Comparison of ENCODE assay signal across 10 cellular contexts in genomic region chr19:56748443-56748842, GRCh38.
DNase-seq lines count a peak whose midpoint lies in the region; ATAC-seq, FAIRE-seq and TF ChIP-seq lines count a peak whose summit lies in the region.
"Had no signal": no experiment of that assay in that cellular context is flagged by ENCODE, and none has a peak within 500 bp of the region (broad histone marks: within the 10 kb centered on the region; RNA-seq: fewer than 3 reads in every experiment).

No MANE protein-coding gene starts in this region.

- peaks cover 28% of the 10 kb centered on the region for H3K9me3 ChIP-seq in PC-3 (ENCODE audit: low read length)

- no peaks in the 10 kb centered on the region for H4K20me1 ChIP-seq in PC-3 (ENCODE audit: low read length)

- peaks cover 44% of the 10 kb centered on the region for H3K9me3 Mint-ChIP-seq in activated naive CD8-positive, alpha-beta T cell treated with anti-CD3 and anti-CD28 coated beads for 36 hours
- H3K9me3 Mint-ChIP-seq in activated naive CD4-positive, alpha-beta T cell treated with anti-CD3 and anti-CD28 coated beads, Interleukin-2, amount 50 U/mL, for 72 hours, result peaks cover 33 to 35% of the 10 kb centered on the region in 2 donors

- H3K4me1 ChIP-seq in PC-3 (ENCODE audit: insufficient read depth, low read length), result no peaks in the 10 kb centered on the region

- no peak for FAIRE-seq in H54 (lab: Jason Lieb, UNC)

- H3K27ac ChIP-seq in PC-3 (ENCODE audit: low read length) (no peak overlapping the region), RWPE1 (no peak overlapping the region)

- H3F3A ChIP-seq in PC-3 (ENCODE audit: low read length, unreplicated experiment), result no peaks in the 10 kb centered on the region

- peak; percentile 52 for DNase-seq in H54 (ENCODE audit: insufficient read length, low spot score)
- peak; percentile 50 for DNase-seq in PC-3
- peak; percentile 9 for DNase-seq in fibroblast of the conjunctiva (ENCODE audit: low read depth)
- DNase-seq in putamen (ENCODE audit: low spot score), result peak; percentile 66
- DNase-seq in RWPE1 (ENCODE audit: low spot score), result no peak
- DNase-seq in activated naive CD8-positive, alpha-beta T cell treated with anti-CD3 and anti-CD28 coated beads for 36 hours, result no peak
- no peak for DNase-seq in activated naive CD4-positive, alpha-beta T cell treated with anti-CD3 and anti-CD28 coated beads, Interleukin-2, amount 50 U/mL, for 72 hours (ENCODE audit: low spot score in 2 of 2)

- H3K27ac Mint-ChIP-seq in activated naive CD8-positive, alpha-beta T cell treated with anti-CD3 and anti-CD28 coated beads for 36 hours, result no peak overlapping the region
- H3K27ac Mint-ChIP-seq in activated naive CD4-positive, alpha-beta T cell treated with anti-CD3 and anti-CD28 coated beads, Interleukin-2, amount 50 U/mL, for 72 hours, result no peak overlapping the region
- H3K27ac Mint-ChIP-seq: T-helper 1 cell treated with Interleukin-12 subunit alpha and Interleukin-12 subunit beta and Interleukin-4 antibody, amounts not matched to agents 30 μg/mL and 1 μg/mL, for 36 hours had no signal

- no peak overlapping the region for H2AFZ ChIP-seq in PC-3 (ENCODE audit: low read length)

- H3K79me2 ChIP-seq in PC-3 (ENCODE audit: low read length), result no peaks in the 10 kb centered on the region

- H3K36me3 Mint-ChIP-seq in activated naive CD8-positive, alpha-beta T cell treated with anti-CD3 and anti-CD28 coated beads for 36 hours, result peaks cover 7% of the 10 kb centered on the region
- H3K36me3 Mint-ChIP-seq in activated naive CD4-positive, alpha-beta T cell treated with anti-CD3 and anti-CD28 coated beads, Interleukin-2, amount 50 U/mL, for 72 hours, result peaks cover 22 to 44% of the 10 kb centered on the region in 2 donors

- no peak overlapping the region for H3K4me3 ChIP-seq in PC-3 (ENCODE audit: low read length)

- H3K9ac ChIP-seq in PC-3 (ENCODE audit: low read length), result no peak overlapping the region

- TF ChIP-seq CTCF in PC-3 (conservative IDR thresholded peaks at IDR 0.05; ENCODE audit: low read depth, low read length) (peak; percentile 63), RWPE1 (conservative IDR thresholded peaks at IDR 0.05; ENCODE audit: low read depth) (no peak)

- no TSS peak for BruUV-seq in PC-3 (replicated peaks; lab: Mats Ljungman, UMichigan)

- no peaks in the 10 kb centered on the region for H3K27me3 ChIP-seq in PC-3 (ENCODE audit: low read length)

- POLR2A ChIA-PET in PC-3 (lab: Charles Lee; ENCODE audit: unreplicated experiment), result no interaction called here
- POLR2A ChIA-PET in RWPE1 (lab: Yijun Ruan, JAX; ENCODE audit: low non-redundant PET), result no interaction called here

- H3K27me3 Mint-ChIP-seq in activated naive CD8-positive, alpha-beta T cell treated with anti-CD3 and anti-CD28 coated beads for 36 hours, result no peaks in the 10 kb centered on the region
- H3K27me3 Mint-ChIP-seq: central memory CD8-positive, alpha-beta T cell had no signal

- no peak overlapping the region for H3K4me2 ChIP-seq in PC-3 (ENCODE audit: low read length)

- no peaks in the 10 kb centered on the region for H3K9me2 ChIP-seq in PC-3 (replicated peaks; ENCODE audit: low read length)

- no peak for TF ChIP-seq POLR2A in H54 (IDR thresholded peaks at IDR 0.05; ENCODE audit: low read depth, low read length)

- no peaks in the 10 kb centered on the region for H3K4me1 Mint-ChIP-seq in activated naive CD8-positive, alpha-beta T cell treated with anti-CD3 and anti-CD28 coated beads for 36 hours
- H3K4me1 Mint-ChIP-seq: central memory CD8-positive, alpha-beta T cell had no signal

- CTCF ChIA-PET in PC-3 (lab: Charles Lee), result no interaction called here
- CTCF ChIA-PET in RWPE1 (lab: Yijun Ruan, JAX), result no interaction called here

- ATAC-seq in PC-3 (no peak), GM19452 (IDR thresholded peaks at IDR 0.05; ENCODE audit: unreplicated experiment) (no peak)
- no peak for ATAC-seq in activated naive CD4-positive, alpha-beta T cell treated with anti-CD3 and anti-CD28 coated beads, Interleukin-2, amount 50 U/mL, for 72 hours

- H3K4me3 Mint-ChIP-seq in activated naive CD8-positive, alpha-beta T cell treated with anti-CD3 and anti-CD28 coated beads for 36 hours, result no peak overlapping the region
- H3K4me3 Mint-ChIP-seq: central memory CD8-positive, alpha-beta T cell; T-helper 1 cell treated with Interleukin-12 subunit alpha and Interleukin-12 subunit beta and Interleukin-4 antibody, amounts not matched to agents 30 μg/mL and 1 μg/mL, for 36 hours had no signal

- no peaks in the 10 kb centered on the region for H3K36me3 ChIP-seq in PC-3 (ENCODE audit: low read depth, low read length)

- intact Hi-C loops in PC-3 (cut with micrococcal nuclease), result loop anchor here (5.0 kb wide), 1 partner anchor 89 kb away; no protein-coding TSS in a partner anchor

Comparison
In these comparisons a context has a peak if more than half of its experiments do, and no peak if none do; other contexts are left out.
1. DNase-seq: peak in H54 (single experiment), PC-3 (single experiment), fibroblast of the conjunctiva (single experiment) and putamen (single experiment); none in RWPE1 (single experiment), activated naive CD8-positive, alpha-beta T cell treated with anti-CD3 and anti-CD28 coated beads for 36 hours (single experiment) and activated naive CD4-positive, alpha-beta T cell treated with anti-CD3 and anti-CD28 coated beads, Interleukin-2, amount 50 U/mL, for 72 hours (0 of 2).